ENCODE assay signal across 17 cellular contexts in the genomic region with DNA sequence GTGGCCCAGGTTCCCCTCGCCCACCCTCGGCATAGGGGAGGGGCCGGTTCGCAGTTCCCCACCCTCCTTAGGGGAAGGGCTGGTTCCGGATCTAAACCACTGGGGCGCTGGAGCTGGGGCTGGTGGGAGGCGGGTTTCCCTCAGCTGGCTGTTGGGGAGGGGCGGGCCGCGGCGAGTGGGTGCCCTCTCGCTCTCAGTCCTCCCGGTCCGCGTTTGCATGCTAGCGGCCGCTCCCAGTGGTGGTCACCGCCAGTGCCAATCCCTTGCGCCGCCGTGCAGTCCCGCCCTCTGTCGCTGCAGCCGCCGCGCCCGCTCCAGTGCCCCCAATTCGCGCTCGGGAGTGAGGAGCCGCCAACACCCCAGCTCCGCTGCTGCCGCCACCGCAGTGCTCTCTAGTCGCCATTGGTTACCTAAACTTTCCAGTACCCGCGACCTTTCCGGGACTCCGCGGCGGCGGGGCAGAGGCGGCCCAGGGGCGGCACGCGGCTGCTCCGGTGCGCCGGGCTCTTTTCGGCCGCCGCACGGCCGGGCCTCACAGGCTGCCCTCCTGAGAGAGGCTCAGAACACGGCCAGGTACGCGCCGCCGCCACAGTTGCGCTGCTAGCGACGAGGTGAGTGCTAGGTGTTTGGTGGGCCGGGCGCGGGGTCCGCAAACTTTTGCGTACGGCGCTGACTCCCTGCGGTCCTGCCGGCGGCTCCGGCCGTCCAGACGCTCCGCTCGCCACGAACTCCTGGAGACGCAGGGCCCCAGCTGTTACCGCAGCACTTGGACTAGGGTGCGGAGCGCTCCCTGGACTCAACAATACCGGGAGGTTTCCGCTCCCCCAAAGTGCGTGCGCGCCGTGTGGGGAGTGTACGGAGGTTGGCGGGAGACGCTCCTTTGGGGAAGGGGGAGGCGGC. TPM values are rescaled to one million over a fixed set of nuclear protein-coding genes. Genes with fewer than 3 reads are reported as not detected.
DNase-seq lines count a peak whose midpoint lies in the region; ATAC-seq and TF ChIP-seq lines count a peak whose summit lies in the region.
"Had no signal": no experiment of that assay in that cellular context is flagged by ENCODE, and none has a peak within 500 bp of the region (broad histone marks: within the 10 kb centered on the region; RNA-seq: fewer than 3 reads in every experiment).

TSS of gene TBL1Y (plus strand) at position 326 of the 900 bp plus-strand sequence. CDS start 114,388 bp downstream, outside the sequence.

- POLR2A ChIA-PET in activated naive CD8-positive, alpha-beta T cell treated with anti-CD3 and anti-CD28 coated beads, Interleukin-2, amount 10 ng/mL, durations not matched to agents 7 days and 5 days (lab: Charles Lee): no interaction called here

- no peaks in the 10 kb centered on the region for H3K27me3 ChIP-seq in testis
- H3K27me3 ChIP-seq: Peyer's patch, uterus had no signal

- H3K9me3 ChIP-seq in testis: no peaks in the 10 kb centered on the region
- H3K9me3 ChIP-seq: left lung, Peyer's patch, uterus had no signal

- H3K27ac Mint-ChIP-seq in activated naive CD4-positive, alpha-beta T cell treated with anti-CD3 and anti-CD28 coated beads, Interleukin-2, amount 50 U/mL, for 24 hours: no peak within 1 kb of the TSS
- no peak within 1 kb of the TSS for H3K27ac Mint-ChIP-seq in activated naive CD4-positive, alpha-beta T cell treated with anti-CD3 and anti-CD28 coated beads for 36 hours
- no peak within 1 kb of the TSS for H3K27ac Mint-ChIP-seq in activated naive CD8-positive, alpha-beta T cell treated with anti-CD3 and anti-CD28 coated beads, Interleukin-2, amount 10 ng/mL, durations not matched to agents 7 days and 5 days

- H3K4me3 Mint-ChIP-seq in activated naive CD4-positive, alpha-beta T cell treated with anti-CD3 and anti-CD28 coated beads, Interleukin-2, amount 50 U/mL, for 24 hours: peak within 1 kb of the TSS; percentile 4
- no peak within 1 kb of the TSS for H3K4me3 Mint-ChIP-seq in activated naive CD4-positive, alpha-beta T cell treated with anti-CD3 and anti-CD28 coated beads for 36 hours
- H3K4me3 Mint-ChIP-seq in activated naive CD8-positive, alpha-beta T cell treated with anti-CD3 and anti-CD28 coated beads, Interleukin-2, amount 10 ng/mL, durations not matched to agents 7 days and 5 days: peak within 1 kb of the TSS; percentile 16

- peak within 1 kb of the TSS; percentile 29 to 50 for H3K4me3 ChIP-seq in testis
- H3K4me3 ChIP-seq: uterus had no signal

- peaks cover 18% of the 10 kb centered on the region for H3K27me3 Mint-ChIP-seq in activated naive CD4-positive, alpha-beta T cell treated with anti-CD3 and anti-CD28 coated beads, Interleukin-2, amount 50 U/mL, for 24 hours
- peaks cover 36% of the 10 kb centered on the region for H3K27me3 Mint-ChIP-seq in activated naive CD4-positive, alpha-beta T cell treated with anti-CD3 and anti-CD28 coated beads for 36 hours (ENCODE audit: low read depth)
- H3K27me3 Mint-ChIP-seq in activated naive CD8-positive, alpha-beta T cell treated with anti-CD3 and anti-CD28 coated beads, Interleukin-2, amount 10 ng/mL, durations not matched to agents 7 days and 5 days: peaks cover 40% of the 10 kb centered on the region

- no peaks in the 10 kb centered on the region for H3K36me3 Mint-ChIP-seq in activated naive CD4-positive, alpha-beta T cell treated with anti-CD3 and anti-CD28 coated beads, Interleukin-2, amount 50 U/mL, for 24 hours
- H3K36me3 Mint-ChIP-seq in activated naive CD4-positive, alpha-beta T cell treated with anti-CD3 and anti-CD28 coated beads for 36 hours (ENCODE audit: low read depth): no peaks in the 10 kb centered on the region
- H3K36me3 Mint-ChIP-seq in activated naive CD8-positive, alpha-beta T cell treated with anti-CD3 and anti-CD28 coated beads, Interleukin-2, amount 10 ng/mL, durations not matched to agents 7 days and 5 days: no peaks in the 10 kb centered on the region

- H3K9me3 Mint-ChIP-seq in activated naive CD4-positive, alpha-beta T cell treated with anti-CD3 and anti-CD28 coated beads, Interleukin-2, amount 50 U/mL, for 24 hours: no peaks in the 10 kb centered on the region
- H3K9me3 Mint-ChIP-seq in activated naive CD4-positive, alpha-beta T cell treated with anti-CD3 and anti-CD28 coated beads for 36 hours: no peaks in the 10 kb centered on the region
- no peaks in the 10 kb centered on the region for H3K9me3 Mint-ChIP-seq in activated naive CD8-positive, alpha-beta T cell treated with anti-CD3 and anti-CD28 coated beads, Interleukin-2, amount 10 ng/mL, durations not matched to agents 7 days and 5 days

- WGBS in testis, 2 donors: 0% methylated on average over 6 of the region's 92 CpGs; no CpG with 5 or more reads in 1 of the 2 donors

- TF ChIP-seq POLR2A in testis (IDR thresholded peaks at IDR 0.05): no peak

- CTCF ChIA-PET in activated naive CD4-positive, alpha-beta T cell treated with anti-CD3 and anti-CD28 coated beads for 36 hours (lab: Charles Lee): no interaction called here

- DNase-seq in activated naive CD4-positive, alpha-beta T cell treated with anti-CD3 and anti-CD28 coated beads for 36 hours: no peak
- DNase-seq in activated naive CD8-positive, alpha-beta T cell treated with anti-CD3 and anti-CD28 coated beads, Interleukin-2, amount 10 ng/mL, durations not matched to agents 7 days and 5 days: peak; percentile 24
- DNase-seq in left kidney (ENCODE audit: low read depth, low spot score) (peak; percentile 86), testis (no peak), superior temporal gyrus (ENCODE audit: extremely low spot score) (no peak), NAMALWA (ENCODE audit: low spot score) (no peak)
- DNase-seq: ACHN, Calu3, HCEC 1CT, NCI-H2227 treated with DMSO at 0.1 percent for 48 hours, Peyer's patch, small intestine, uterus had no signal

- ATAC-seq in activated naive CD8-positive, alpha-beta T cell treated with anti-CD3 and anti-CD28 coated beads, Interleukin-2, amount 10 ng/mL, durations not matched to agents 7 days and 5 days (ENCODE audit: low read depth): peak; percentile 14
- ATAC-seq in GM18909 (IDR thresholded peaks at IDR 0.05; ENCODE audit: poor library complexity, unreplicated experiment): no peak
- ATAC-seq: left lung had no signal

- no peak within 1 kb of the TSS for H3K27ac ChIP-seq in testis
- H3K27ac ChIP-seq: left lung, Peyer's patch, uterus had no signal

- no peaks in the 10 kb centered on the region for H3K36me3 ChIP-seq in testis (ENCODE audit: low read depth, missing control alignments)
- H3K36me3 ChIP-seq: left lung, Peyer's patch, uterus had no signal

- peaks cover 6% of the 10 kb centered on the region for H3K4me1 Mint-ChIP-seq in activated naive CD4-positive, alpha-beta T cell treated with anti-CD3 and anti-CD28 coated beads, Interleukin-2, amount 50 U/mL, for 24 hours
- peaks cover 7% of the 10 kb centered on the region for H3K4me1 Mint-ChIP-seq in activated naive CD4-positive, alpha-beta T cell treated with anti-CD3 and anti-CD28 coated beads for 36 hours (ENCODE audit: low read depth)
- peaks cover 3% of the 10 kb centered on the region for H3K4me1 Mint-ChIP-seq in activated naive CD8-positive, alpha-beta T cell treated with anti-CD3 and anti-CD28 coated beads, Interleukin-2, amount 10 ng/mL, durations not matched to agents 7 days and 5 days

- TF ChIP-seq CTCF in testis (IDR thresholded peaks at IDR 0.05): no peak

- intact Hi-C loops in activated naive CD4-positive, alpha-beta T cell treated with anti-CD3 and anti-CD28 coated beads for 36 hours (cut with micrococcal nuclease): no loop called here
- intact Hi-C loops in testis (cut with DNase I; ENCODE audit: low total_unique reads): no loop called here

- H3K4me1 ChIP-seq in testis: no peaks in the 10 kb centered on the region
- H3K4me1 ChIP-seq: left lung, Peyer's patch, uterus had no signal

RNA-seq across cellular contexts. Expression of gene TBL1Y, which starts in this region (rescaled TPM):
- total RNA-seq in activated naive CD4-positive, alpha-beta T cell treated with anti-CD3 and anti-CD28 coated beads for 36 hours: not detected
- total RNA-seq in activated naive CD8-positive, alpha-beta T cell treated with anti-CD3 and anti-CD28 coated beads, Interleukin-2, amount 10 ng/mL, durations not matched to agents 7 days and 5 days: under 1 TPM; 0.17 to 0.26 TPM
- 1 to 10 TPM; 2.0 to 2.5 TPM for total RNA-seq in testis
- 0.44 TPM for polyA plus RNA-seq in testis (ENCODE audit: insufficient read depth, low read depth, low replicate concordance)
- total RNA-seq: Calu3, glomerular endothelial cell, Peyer's patch, uterus had no signal

Comparison
In these comparisons a context has a peak if more than half of its experiments do, and no peak if none do; other contexts are left out.
1. DNase-seq: peak in activated naive CD8-positive, alpha-beta T cell treated with anti-CD3 and anti-CD28 coated beads, Interleukin-2, amount 10 ng/mL, durations not matched to agents 7 days and 5 days (single experiment) and left kidney (single experiment); none in activated naive CD4-positive, alpha-beta T cell treated with anti-CD3 and anti-CD28 coated beads for 36 hours (single experiment), testis (single experiment), superior temporal gyrus (single experiment) and NAMALWA (single experiment).